ENCODE assay signal across 8 cellular contexts in genomic region chr1:114581335-114582287, GRCh38. TPM values are rescaled to one million over a fixed set of nuclear protein-coding genes. Genes with fewer than 3 reads are reported as not detected.
A peak's percentile ranks its signal among the peaks of the same experiment; 100 is the strongest.
DNase-seq lines count a peak whose midpoint lies in the region; TF ChIP-seq lines count a peak whose summit lies in the region.

BCAS2 (minus strand) TSS chr1:114581615; CDS start chr1:114581591, 24 bp downstream.

- H3K27me3 ChIP-seq in effector memory CD4-positive, alpha-beta T cell (replicated peaks; ENCODE audit: control insufficient read depth, insufficient read depth, low read length, poor library complexity, severe bottlenecking), result no peaks in the 10 kb centered on the region

- no peaks in the 10 kb centered on the region for H3K9me3 ChIP-seq in effector memory CD4-positive, alpha-beta T cell (ENCODE audit: control insufficient read depth, low read length)

- peaks cover 12% of the 10 kb centered on the region for H3K36me3 ChIP-seq in effector memory CD4-positive, alpha-beta T cell (ENCODE audit: control insufficient read depth, insufficient read depth, low read length)

- CTCF ChIA-PET in activated CD8-positive, alpha-beta memory T cell treated with anti-CD3 and anti-CD28 coated beads for 36 hours (lab: Charles Lee), result interaction anchor here (0.7 kb wide), 1 partner anchor 235 kb away, joined by 3 read pairs; no protein-coding TSS in a partner anchor

- POLR2A ChIA-PET in activated CD8-positive, alpha-beta memory T cell treated with anti-CD3 and anti-CD28 coated beads for 36 hours (lab: Charles Lee), result no interaction called here

- H3K27ac ChIP-seq in effector memory CD4-positive, alpha-beta T cell (ENCODE audit: insufficient read depth, low read length, poor library complexity, severe bottlenecking), result peak within 1 kb of the TSS; percentile 88

- peaks cover 10% of the 10 kb centered on the region for H3K4me1 ChIP-seq in effector memory CD4-positive, alpha-beta T cell (ENCODE audit: control insufficient read depth, insufficient read depth, low read length, poor library complexity, severe bottlenecking)

- TF ChIP-seq CTCF in GM20000 (IDR thresholded peaks at IDR 0.05; ENCODE audit: extremely low read depth, missing control alignments), result no peak

- H3K4me3 ChIP-seq in effector memory CD4-positive, alpha-beta T cell (ENCODE audit: insufficient read depth, low read depth, low read length, poor library complexity, severe bottlenecking), result peak within 1 kb of the TSS; percentile 81

- DNase-seq in CMK (ENCODE audit: low read depth) (peak; percentile 85), GM20000 (ENCODE audit: low spot score) (peak; percentile 86), HT-29 (ENCODE audit: low spot score) (peak; percentile 96), NOMO-1 (lab: John Stamatoyannopoulos, UW; ENCODE audit: unreplicated experiment in 2 of 2) (peak; percentile 97 to 98), lung microvascular endothelial cell (ENCODE audit: low read depth in 2 of 2) (peak; percentile 99)
- peak; percentile 89 to 95 (median 93) for DNase-seq in effector memory CD4-positive, alpha-beta T cell
- DNase-seq in stimulated activated CD4-positive, alpha-beta T cell treated with anti-CD3 and anti-CD28 coated beads, TNF-alpha, amount 100 ng/mL, for 48 hours (ENCODE audit: low read depth in 3 of 3), result peak; percentile 85 to 92 (median 88)

RNA-seq across cellular contexts. Expression of gene BCAS2, which starts in this region (rescaled TPM):
- 18.6 and 19.4 TPM in 2 replicates for total RNA-seq in HT-29 (2014; rRNA removed; shearing (Covaris generic))
- total RNA-seq in activated CD8-positive, alpha-beta memory T cell treated with anti-CD3 and anti-CD28 coated beads for 36 hours, result 10 to 100 TPM; 58.7 to 59.8 TPM
- 25.1 and 28.0 TPM in 2 replicates for total RNA-seq in lung microvascular endothelial cell

Comparison
In these comparisons a context has a peak if more than half of its experiments do, and no peak if none do; other contexts are left out.
1. Peak in every context shown above with its lines: DNase-seq, H3K4me3 ChIP-seq and H3K27ac ChIP-seq.